Comparison of ENCODE assay signal across 8 cellular contexts in genomic region chr10:123009105-123009805, GRCh38. TPM values are rescaled to one million over a fixed set of nuclear protein-coding genes. Genes with fewer than 3 reads are reported as not detected.
DNase-seq lines count a peak whose midpoint lies in the region; ATAC-seq and TF ChIP-seq lines count a peak whose summit lies in the region.

No MANE protein-coding gene starts in this region.

- TF ChIP-seq CTCF in WI38 (IDR thresholded peaks at IDR 0.05; ENCODE audit: low read depth, low read length) (no peak), mucosa of descending colon (IDR thresholded peaks at IDR 0.05) (no peak), thoracic aorta (IDR thresholded peaks at IDR 0.05) (no peak)

- peak overlapping the region; percentile 62 to 85 for H3K27ac ChIP-seq in thoracic aorta

- ATAC-seq in GM18519 (IDR thresholded peaks at IDR 0.05; ENCODE audit: low FRiP score, unreplicated experiment) (peak; percentile 21), HG03135 (IDR thresholded peaks at IDR 0.05; ENCODE audit: unreplicated experiment) (peak; percentile 12), mucosa of descending colon (peak; percentile 28), thoracic aorta (ENCODE audit: insufficient number of reproducible peaks, low FRiP score, low read depth) (no peak), HG03571 (IDR thresholded peaks at IDR 0.05; ENCODE audit: unreplicated experiment) (no peak)
- ATAC-seq in effector memory CD8-positive, alpha-beta T cell (replicated peaks), result no peak

- DNase-seq in AG08396 (ENCODE audit: low spot score) (peak; percentile 37), mucosa of descending colon (peak; percentile 38 to 62 (median 58)), thoracic aorta (ENCODE audit: low spot score) (no peak)
- peak in 2 of 3 experiments; percentile 4 to 15 for DNase-seq in effector memory CD8-positive, alpha-beta T cell

- H3K4me3 Mint-ChIP-seq in effector memory CD8-positive, alpha-beta T cell, result peak overlapping the region; percentile 97 to 98

- H3K4me1 ChIP-seq in mucosa of descending colon (ENCODE audit: low read depth) (peaks cover 12% of the 10 kb centered on the region), thoracic aorta (ENCODE audit: control insufficient read depth in 1 of 2, low read depth in 2 of 2) (peaks cover 16 to 28% of the 10 kb centered on the region in 2 donors)

- H3K9me3 ChIP-seq in mucosa of descending colon (no peaks in the 10 kb centered on the region), thoracic aorta (no peaks in the 10 kb centered on the region)

- peak overlapping the region; percentile 99 for H3K4me3 ChIP-seq in WI38 (ENCODE audit: low read depth, low read length)
- peak overlapping the region; percentile 97 for H3K4me3 ChIP-seq in mucosa of descending colon
- H3K4me3 ChIP-seq in thoracic aorta, result peak overlapping the region; percentile 90

- no peaks in the 10 kb centered on the region for H3K27me3 Mint-ChIP-seq in effector memory CD8-positive, alpha-beta T cell

- peaks cover 27 to 53% of the 10 kb centered on the region in 2 donors for H3K4me1 Mint-ChIP-seq in effector memory CD8-positive, alpha-beta T cell (ENCODE audit: low read depth in 2 of 2)

- no peaks in the 10 kb centered on the region for H3K36me3 ChIP-seq in mucosa of descending colon (ENCODE audit: low read depth)
- no peaks in the 10 kb centered on the region for H3K36me3 ChIP-seq in thoracic aorta

- peak overlapping the region; percentile 99 for H3K27ac Mint-ChIP-seq in effector memory CD8-positive, alpha-beta T cell

- peaks cover 17% of the 10 kb centered on the region for H3K36me3 Mint-ChIP-seq in effector memory CD8-positive, alpha-beta T cell (ENCODE audit: insufficient read depth)

- H3K9me3 Mint-ChIP-seq in effector memory CD8-positive, alpha-beta T cell, result no peaks in the 10 kb centered on the region

- intact Hi-C loops in mucosa of descending colon (cut with DNase I, micrococcal nuclease), result no loop called here

- no peaks in the 10 kb centered on the region for H3K27me3 ChIP-seq in thoracic aorta (replicated peaks; ENCODE audit: insufficient read depth)

RNA-seq across cellular contexts. Expression of gene ACADSB, which starts 0.4 kb away (rescaled TPM):
- total RNA-seq in mucosa of descending colon (10 to 100 TPM; 34.8 to 48.9 (median 38.2) TPM), thoracic aorta (10 to 100 TPM; 11.8 to 14.7 TPM)

RNA-seq across cellular contexts. Expression of gene IKZF5, which starts 0.7 kb away (rescaled TPM):
- total RNA-seq in mucosa of descending colon (10 to 100 TPM; 10.8 to 15.3 (median 13.4) TPM), thoracic aorta (10 to 100 TPM in 1 of 2 donors, 1 to 10 TPM in 1; 8.5 to 14.5 TPM)

RNA-seq across cellular contexts. Expression of gene PSTK, which starts 29.1 kb away (rescaled TPM):
- total RNA-seq in mucosa of descending colon (1 to 10 TPM; 2.0 to 4.2 (median 3.1) TPM), thoracic aorta (1 to 10 TPM in 1 of 2 donors, under 1 TPM in 1; 0.95 to 1.1 TPM)

RNA-seq across cellular contexts. Expression of gene C10orf88, which starts 55.2 kb away (rescaled TPM):
- total RNA-seq in mucosa of descending colon (1 to 10 TPM; 5.0 to 7.4 (median 6.4) TPM), thoracic aorta (10 to 100 TPM in 1 of 2 donors, 1 to 10 TPM in 1; 3.0 to 51.0 TPM)

Comparison
In these comparisons a context has a peak if more than half of its experiments do, and no peak if none do; other contexts are left out.
1. ATAC-seq: peak in GM18519 (single experiment), HG03135 (single experiment) and mucosa of descending colon (single experiment); none in effector memory CD8-positive, alpha-beta T cell (single experiment), thoracic aorta (single experiment) and HG03571 (single experiment).
2. Peak in every context shown above with its lines, with median percentiles within 50 percentile points of each other: H3K4me3 ChIP-seq.